ENCODE assay signal across 25 cellular contexts in the genomic region with DNA sequence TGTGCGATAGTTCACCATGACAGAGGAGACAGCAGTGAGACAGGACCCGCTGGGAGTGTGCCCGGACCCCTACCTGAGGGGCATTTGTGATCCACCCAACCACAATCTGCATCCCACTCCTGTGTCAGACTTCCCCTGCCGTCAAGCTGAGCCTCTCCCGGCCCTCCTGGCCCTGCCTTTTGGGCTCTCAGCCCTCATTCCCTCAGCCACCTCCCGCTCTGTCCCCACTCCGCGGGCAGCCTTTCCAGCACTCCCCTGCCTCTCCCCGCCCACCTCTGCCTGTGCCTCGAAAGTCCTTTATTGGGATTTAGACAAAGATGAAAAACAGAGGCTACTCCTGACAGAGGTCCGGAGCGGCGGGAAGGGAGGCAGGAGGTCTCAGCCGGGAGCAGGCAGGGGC. TPM values are rescaled to one million over a fixed set of nuclear protein-coding genes. Genes with fewer than 3 reads are reported as not detected.
"Had no signal": no experiment of that assay in that cellular context is flagged by ENCODE, and none has a peak within 500 bp of the region (broad histone marks: within the 10 kb centered on the region; RNA-seq: fewer than 3 reads in every experiment).

No MANE protein-coding gene starts in this region.

- H3K9me3 ChIP-seq: Peyer's patch had no signal

- H3K36me3 Mint-ChIP-seq: activated naive CD8-positive, alpha-beta T cell had no signal

- H3K4me3 Mint-ChIP-seq: activated CD4-positive, alpha-beta memory T cell treated with anti-CD3 and anti-CD28 coated beads, Interleukin-2, amount 10 ng/mL, durations not matched to agents 7 days and 5 days; activated naive CD4-positive, alpha-beta T cell treated with anti-CD3 and anti-CD28 coated beads for 36 hours; activated naive CD8-positive, alpha-beta T cell; activated T-helper 17 cell treated with anti-CD3 and anti-CD28 coated beads, Interleukin-2, amount 50 U/mL, for 72 hours; T-helper 17 cell had no signal

- H3K9me3 Mint-ChIP-seq: activated CD4-positive, alpha-beta memory T cell treated with anti-CD3 and anti-CD28 coated beads, Interleukin-2, amount 10 ng/mL, durations not matched to agents 7 days and 5 days; activated naive CD4-positive, alpha-beta T cell treated with anti-CD3 and anti-CD28 coated beads for 36 hours; activated T-helper 17 cell treated with anti-CD3 and anti-CD28 coated beads, Interleukin-2, amount 50 U/mL, for 72 hours had no signal

- DNase-seq: activated CD4-positive, alpha-beta memory T cell treated with anti-CD3 and anti-CD28 coated beads, Interleukin-2, amount 10 ng/mL, durations not matched to agents 7 days and 5 days; activated CD4-positive, alpha-beta T cell treated with anti-CD3 and anti-CD28 coated beads, Interleukin-2, amount 50 U/mL, for 1 hour; activated CD4-positive, CD25-positive, alpha-beta regulatory T cell; activated gamma-delta T cell; activated naive CD4-positive, alpha-beta T cell treated with anti-CD3 and anti-CD28 coated beads for 36 hours; activated T-cell treated with anti-CD3 and anti-CD28 coated beads for 4 hours; activated T-cell treated with anti-CD3 and anti-CD28 coated beads, Interleukin-2, amount 50 U/mL, for 48 hours; amygdala; brain microvascular endothelial cell; Kasumi-1; NCI-H1048; NCI-H1930; NCI-H2107; NCI-H226; NCI-H526; NK-92 treated with Interleukin-12 subunit alpha and Interleukin-12 subunit beta, amount 100 ng/mL, for 24 hours; SHP77 treated with DMSO at 0.1 percent for 48 hours; T-helper 17 cell; T-helper 9 cell had no signal

- ATAC-seq: activated T-helper 17 cell treated with anti-CD3 and anti-CD28 coated beads, Interleukin-2, amount 50 U/mL, for 72 hours; T-helper 17 cell had no signal

- H3K27ac Mint-ChIP-seq: activated CD4-positive, alpha-beta memory T cell treated with anti-CD3 and anti-CD28 coated beads, Interleukin-2, amount 10 ng/mL, durations not matched to agents 7 days and 5 days; activated naive CD4-positive, alpha-beta T cell treated with anti-CD3 and anti-CD28 coated beads for 36 hours; activated naive CD8-positive, alpha-beta T cell; activated T-helper 17 cell treated with anti-CD3 and anti-CD28 coated beads, Interleukin-2, amount 50 U/mL, for 72 hours; T-helper 17 cell had no signal

- H3K27ac ChIP-seq: brain microvascular endothelial cell, cardiac muscle cell, Peyer's patch had no signal

- H3K4me1 Mint-ChIP-seq: activated CD4-positive, alpha-beta memory T cell treated with anti-CD3 and anti-CD28 coated beads, Interleukin-2, amount 10 ng/mL, durations not matched to agents 7 days and 5 days; activated T-helper 17 cell treated with anti-CD3 and anti-CD28 coated beads, Interleukin-2, amount 50 U/mL, for 72 hours had no signal

- H3K4me3 ChIP-seq: cardiac muscle cell, Peyer's patch had no signal

- H3K4me1 ChIP-seq: Peyer's patch had no signal

- H3K36me3 ChIP-seq: brain microvascular endothelial cell, cardiac muscle cell, Peyer's patch had no signal

- H3K27me3 ChIP-seq: cardiac muscle cell, Peyer's patch had no signal

RNA-seq across cellular contexts. Expression of a gene that starts 4.2 kb away (rescaled TPM):
- total RNA-seq: NCI-H460, SK-MEL-5 had no signal
